In genomic region chr10:131089150-131089549, GRCh38 we compare ENCODE assay signal across 14 cellular contexts.
A peak's percentile ranks its signal among the peaks of the same experiment; 100 is the strongest.
DNase-seq lines count a peak whose midpoint lies in the region; ATAC-seq and TF ChIP-seq lines count a peak whose summit lies in the region.
"Had no signal": no experiment of that assay in that cellular context is flagged by ENCODE, and none has a peak within 500 bp of the region (broad histone marks: within the 10 kb centered on the region; RNA-seq: fewer than 3 reads in every experiment).

No MANE protein-coding gene starts in this region.

- no peak for DNase-seq in neuronal stem cell (ENCODE audit: low spot score)
- peak; percentile 64 for DNase-seq in spleen
- no peak for DNase-seq in NCI-H128 (lab: John Stamatoyannopoulos, UW; ENCODE audit: unreplicated experiment)
- no peak for DNase-seq in CD8-positive, alpha-beta memory T cell
- DNase-seq: BE2C, DMS79, IMR-90 had no signal

- CTCF ChIA-PET in CD8-positive, alpha-beta memory T cell (lab: Charles Lee) = no interaction called here

- no peak overlapping the region for H3K18ac ChIP-seq in neuronal stem cell (ENCODE audit: low read length)

- no peak overlapping the region for H4K8ac ChIP-seq in neuronal stem cell (ENCODE audit: low read depth, low read length)

- H2BK12ac ChIP-seq in neuronal stem cell (ENCODE audit: low read length) = no peak overlapping the region

- WGBS in neuronal stem cell (ENCODE audit: extremely low coverage in 2 of 2, insufficient read length in 2 of 2, insufficient replicate concordance in 1 of 2), 2 donors = no CpG with 5 or more reads among the region's 21 CpGs
- WGBS in spleen, 5 donors = 72 to 88% (median 82%) methylated on average over 16 to 21 of the region's 21 CpGs

- no peak overlapping the region for H2AFZ ChIP-seq in neuronal stem cell (ENCODE audit: low read length)
- H2AFZ ChIP-seq: GM23338 had no signal

- H2AK5ac ChIP-seq in neuronal stem cell (ENCODE audit: low read depth, low read length) = peak overlapping the region; percentile 40

- no peak overlapping the region for H3K27ac Mint-ChIP-seq in CD8-positive, alpha-beta memory T cell
- H3K27ac Mint-ChIP-seq: GM23338 had no signal

- H3K79me1 ChIP-seq in neuronal stem cell (ENCODE audit: low read depth, low read length) = no peaks in the 10 kb centered on the region

- H3K27me3 Mint-ChIP-seq in CD8-positive, alpha-beta memory T cell = peaks cover 0 to 1% of the 10 kb centered on the region in 2 donors

- no peak overlapping the region for H3K4me3 ChIP-seq in BLaER1 treated with 17β-estradiol and CSF1 and Interleukin-3, amounts not matched to agents 10 nM and 100 nM
- H3K4me3 ChIP-seq in neuronal stem cell (ENCODE audit: low read length in 2 of 2) (no peak overlapping the region), spleen (no peak overlapping the region)
- no peak overlapping the region for H3K4me3 ChIP-seq in CD8-positive, alpha-beta memory T cell (ENCODE audit: low read length)
- H3K4me3 ChIP-seq: A549, GM12878, GM23338, HAP-1 had no signal

- H3K4me3 Mint-ChIP-seq in CD8-positive, alpha-beta memory T cell = no peak overlapping the region
- H3K4me3 Mint-ChIP-seq: GM23338 had no signal

- H3K4me1 ChIP-seq in BLaER1 treated with 17β-estradiol and CSF1 and Interleukin-3, amounts not matched to agents 10 nM and 100 nM = peaks cover 16 to 66% (median 59%) of the 10 kb centered on the region in 10 experiments
- H3K4me1 ChIP-seq in neuronal stem cell (ENCODE audit: control insufficient read depth in 2 of 2, insufficient read depth in 1 of 2, low read depth in 1 of 2, low read length in 2 of 2) (no peaks in the 10 kb centered on the region), spleen (peaks cover 0 to 10% (median 6%) of the 10 kb centered on the region in 6 donors)
- peaks cover 8% of the 10 kb centered on the region for H3K4me1 ChIP-seq in CD8-positive, alpha-beta memory T cell (ENCODE audit: insufficient read depth, low read length)
- H3K4me1 ChIP-seq: A549, BE2C, HAP-1 had no signal

- TF ChIP-seq POLR2A in spleen (IDR thresholded peaks at IDR 0.05) = no peak

- ATAC-seq in GM18511 (IDR thresholded peaks at IDR 0.05; ENCODE audit: unreplicated experiment) = no peak
- ATAC-seq: A549, GM12878 had no signal

- H3K9me3 ChIP-seq in BLaER1 treated with 17β-estradiol and CSF1 and Interleukin-3, amounts not matched to agents 10 nM and 100 nM (replicated peaks in 1 of 11) = no peaks in the 10 kb centered on the region
- no peaks in the 10 kb centered on the region for H3K9me3 ChIP-seq in KOPT-K1 (ENCODE audit: insufficient read depth, low read length, poor library complexity, severe bottlenecking)
- H3K9me3 ChIP-seq in neuronal stem cell (replicated peaks in 1 of 2; ENCODE audit: control insufficient read depth in 2 of 2, insufficient read depth in 1 of 2, low read depth in 1 of 2, low read length in 2 of 2) = no peaks in the 10 kb centered on the region
- H3K9me3 ChIP-seq in spleen = no peaks in the 10 kb centered on the region
- H3K9me3 ChIP-seq in CD8-positive, alpha-beta memory T cell (ENCODE audit: low read length) = no peaks in the 10 kb centered on the region
- H3K9me3 ChIP-seq: A549, BE2C, HAP-1 had no signal

- H3K4me2 ChIP-seq in BLaER1 treated with 17β-estradiol and CSF1 and Interleukin-3, amounts not matched to agents 10 nM and 100 nM = peak overlapping the region in 8 of 11 experiments; percentile 59 to 86 (median 72); a peak in 16 of 22 replicates
- H3K4me2 ChIP-seq in neuronal stem cell (ENCODE audit: insufficient read depth, low read length, poor library complexity, severe bottlenecking) = no peak overlapping the region
- H3K4me2 ChIP-seq: A549, GM23338 had no signal

- H3K4ac ChIP-seq in neuronal stem cell (ENCODE audit: low read length) = no peak overlapping the region

- no peak for TF ChIP-seq CTCF in spleen (IDR thresholded peaks at IDR 0.05 in 8 of 11, conservative IDR thresholded peaks at IDR 0.05 in 3 of 11)

- H2BK15ac ChIP-seq in neuronal stem cell (ENCODE audit: low read length) = no peak overlapping the region

- no peak overlapping the region for H4K91ac ChIP-seq in neuronal stem cell (ENCODE audit: low read depth, low read length, poor library complexity)

- H3K36me3 ChIP-seq in BLaER1 treated with 17β-estradiol and CSF1 and Interleukin-3, amounts not matched to agents 10 nM and 100 nM = no peaks in the 10 kb centered on the region
- H3K36me3 ChIP-seq in KOPT-K1 (ENCODE audit: insufficient read depth, low read length) (no peaks in the 10 kb centered on the region), neuronal stem cell (replicated peaks in 1 of 2; ENCODE audit: control insufficient read depth in 2 of 2, insufficient read depth in 2 of 2, low read length in 2 of 2) (no peaks in the 10 kb centered on the region), spleen (no peaks in the 10 kb centered on the region)
- H3K36me3 ChIP-seq in CD8-positive, alpha-beta memory T cell (ENCODE audit: insufficient read depth, low read length) = no peaks in the 10 kb centered on the region
- H3K36me3 ChIP-seq: BE2C, HAP-1 had no signal

- H3K23ac ChIP-seq in neuronal stem cell (ENCODE audit: low read depth, low read length, poor library complexity) = peak overlapping the region; percentile 5

- POLR2A ChIA-PET in CD8-positive, alpha-beta memory T cell (lab: Charles Lee) = no interaction called here

- no peaks in the 10 kb centered on the region for H3K4me1 Mint-ChIP-seq in CD8-positive, alpha-beta memory T cell

- H3K36me3 Mint-ChIP-seq in CD8-positive, alpha-beta memory T cell = no peaks in the 10 kb centered on the region

- no peak overlapping the region for H3K27ac ChIP-seq in BLaER1 treated with 17β-estradiol and CSF1 and Interleukin-3, amounts not matched to agents 10 nM and 100 nM
- H3K27ac ChIP-seq in KOPT-K1 (ENCODE audit: low read depth, low read length, poor library complexity, severe bottlenecking) (peak overlapping the region; percentile 98), neuronal stem cell (replicated peaks; ENCODE audit: low read length) (no peak overlapping the region), spleen (no peak overlapping the region)
- no peak overlapping the region for H3K27ac ChIP-seq in CD8-positive, alpha-beta memory T cell (ENCODE audit: low read depth, low read length)
- H3K27ac ChIP-seq: A549 had no signal

- no peak overlapping the region for H2BK120ac ChIP-seq in neuronal stem cell (ENCODE audit: low read depth, low read length)

- H3K14ac ChIP-seq in neuronal stem cell (ENCODE audit: low read length) = no peak overlapping the region

- no peak overlapping the region for H3K9ac ChIP-seq in BLaER1 treated with 17β-estradiol and CSF1 and Interleukin-3, amounts not matched to agents 10 nM and 100 nM
- H3K9ac ChIP-seq in neuronal stem cell (ENCODE audit: low read depth, low read length, poor library complexity) = no peak overlapping the region

- no peaks in the 10 kb centered on the region; a peak in 1 of 22 replicates for H4K20me1 ChIP-seq in BLaER1 treated with 17β-estradiol and CSF1 and Interleukin-3, amounts not matched to agents 10 nM and 100 nM

- H2BK5ac ChIP-seq in neuronal stem cell (ENCODE audit: low read length) = no peak overlapping the region

- no peaks in the 10 kb centered on the region for H3K27me3 ChIP-seq in BLaER1 treated with 17β-estradiol and CSF1 and Interleukin-3, amounts not matched to agents 10 nM and 100 nM
- H3K27me3 ChIP-seq in neuronal stem cell (ENCODE audit: control insufficient read depth in 3 of 3, insufficient read depth in 3 of 3, low read depth in 1 of 3, low read length in 3 of 3) (no peaks in the 10 kb centered on the region), spleen (replicated peaks in 1 of 7) (no peaks in the 10 kb centered on the region)
- H3K27me3 ChIP-seq in CD8-positive, alpha-beta memory T cell (ENCODE audit: insufficient read depth, low read length, poor library complexity, severe bottlenecking) = no peaks in the 10 kb centered on the region
- H3K27me3 ChIP-seq: BE2C had no signal

- intact Hi-C loops in spleen (cut with DNase I; ENCODE audit: low total_unique reads) = no loop called here

- peaks cover 0 to 8% (median 2%) of the 10 kb centered on the region in 5 donors for H3K9me3 Mint-ChIP-seq in CD8-positive, alpha-beta memory T cell
